In the genomic region with DNA sequence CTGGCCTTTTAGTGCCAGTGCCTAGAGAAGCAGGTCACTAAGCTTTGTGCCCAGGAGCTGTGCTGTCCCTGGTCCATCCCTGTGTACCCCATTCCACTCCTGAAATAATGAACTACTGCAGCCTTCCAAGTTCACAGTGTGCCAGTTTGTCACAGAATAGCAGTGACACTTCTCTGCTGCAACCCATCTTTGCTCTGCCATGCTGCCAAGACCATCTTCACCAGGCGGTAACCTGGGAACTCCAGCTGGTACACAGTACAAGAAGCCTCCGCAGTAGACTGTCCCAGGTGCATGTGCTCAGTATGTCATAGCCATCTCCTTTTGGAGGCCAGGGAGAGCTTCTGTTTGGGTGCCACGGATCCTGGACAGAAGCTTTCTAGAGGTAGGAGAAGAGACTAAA, we compare ENCODE assay signal across 10 cellular contexts.
A peak's percentile ranks its signal among the peaks of the same experiment; 100 is the strongest.
DNase-seq lines count a peak whose midpoint lies in the region; ATAC-seq, FAIRE-seq and TF ChIP-seq lines count a peak whose summit lies in the region.
"Had no signal": no experiment of that assay in that cellular context is flagged by ENCODE, and none has a peak within 500 bp of the region (broad histone marks: within the 10 kb centered on the region; RNA-seq: fewer than 3 reads in every experiment).

No MANE protein-coding gene starts in this region.

- peaks cover 83% of the 10 kb centered on the region for H3K4me1 Mint-ChIP-seq in activated naive CD4-positive, alpha-beta T cell treated with anti-CD3 and anti-CD28 coated beads, Interleukin-2, amount 50 U/mL, for 24 hours
- H3K4me1 Mint-ChIP-seq in astrocyte (ENCODE audit: low read depth, unreplicated experiment) (peaks cover 24% of the 10 kb centered on the region), memory B cell (peaks cover 36% of the 10 kb centered on the region)

- H4K20me1 ChIP-seq in astrocyte (ENCODE audit: insufficient read depth, low read length), result no peaks in the 10 kb centered on the region
- no peaks in the 10 kb centered on the region for H4K20me1 ChIP-seq in MM.1S (ENCODE audit: insufficient read depth, low read length)

- no peaks in the 10 kb centered on the region for H3K9me3 Mint-ChIP-seq in activated naive CD4-positive, alpha-beta T cell treated with anti-CD3 and anti-CD28 coated beads, Interleukin-2, amount 50 U/mL, for 24 hours
- peaks cover 2% of the 10 kb centered on the region for H3K9me3 Mint-ChIP-seq in astrocyte (ENCODE audit: unreplicated experiment)
- no peaks in the 10 kb centered on the region for H3K9me3 Mint-ChIP-seq in memory B cell

- H3K4me2 ChIP-seq in astrocyte (ENCODE audit: low read length) (peak overlapping the region; percentile 8), MM.1S (ENCODE audit: low read depth, low read length) (no peak overlapping the region)

- H3K9me3 ChIP-seq in astrocyte (ENCODE audit: insufficient read depth, low read depth, low read length) (no peaks in the 10 kb centered on the region), tibial artery (no peaks in the 10 kb centered on the region), MM.1S (replicated peaks; ENCODE audit: insufficient read depth, low read length) (no peaks in the 10 kb centered on the region)

- ATAC-seq in memory B cell (ENCODE audit: low read depth) (no peak), HG02610 (IDR thresholded peaks at IDR 0.05; ENCODE audit: unreplicated experiment) (no peak)
- ATAC-seq: left lobe of liver had no signal

- no peak for DNase-seq in activated naive CD4-positive, alpha-beta T cell treated with anti-CD3 and anti-CD28 coated beads, Interleukin-2, amount 50 U/mL, for 16 hours
- DNase-seq in astrocyte (ENCODE audit: low read depth), result no peak
- no peak for DNase-seq in memory B cell (ENCODE audit: low spot score in 2 of 2)
- no peak for DNase-seq in tibial artery
- no peak for DNase-seq in MM.1S
- DNase-seq in GM19239 (ENCODE audit: insufficient read length, low spot score), result no peak
- DNase-seq: NCI-H526 had no signal

- H3K4me3 Mint-ChIP-seq in activated naive CD4-positive, alpha-beta T cell treated with anti-CD3 and anti-CD28 coated beads, Interleukin-2, amount 50 U/mL, for 24 hours, result no peak overlapping the region
- H3K4me3 Mint-ChIP-seq in astrocyte (ENCODE audit: unreplicated experiment), result no peak overlapping the region
- H3K4me3 Mint-ChIP-seq in memory B cell, result no peak overlapping the region

- H3K27me3 Mint-ChIP-seq in activated naive CD4-positive, alpha-beta T cell treated with anti-CD3 and anti-CD28 coated beads, Interleukin-2, amount 50 U/mL, for 24 hours, result no peaks in the 10 kb centered on the region
- H3K27me3 Mint-ChIP-seq in astrocyte (ENCODE audit: low read depth, unreplicated experiment), result no peaks in the 10 kb centered on the region
- no peaks in the 10 kb centered on the region for H3K27me3 Mint-ChIP-seq in memory B cell

- no peak overlapping the region for H3K4me3 ChIP-seq in astrocyte (ENCODE audit: insufficient read depth, low read depth, low read length)
- no peak overlapping the region for H3K4me3 ChIP-seq in tibial artery
- H3K4me3 ChIP-seq in MM.1S (ENCODE audit: low read length), result no peak overlapping the region

- H3K79me2 ChIP-seq in astrocyte (ENCODE audit: insufficient read depth, low read length) (no peaks in the 10 kb centered on the region), MM.1S (ENCODE audit: low read length) (no peaks in the 10 kb centered on the region)

- H3K4me1 ChIP-seq in astrocyte (ENCODE audit: insufficient read depth, low read length), result peaks cover 59% of the 10 kb centered on the region
- peaks cover 0 to 77% (median 59%) of the 10 kb centered on the region in 4 donors for H3K4me1 ChIP-seq in tibial artery
- peaks cover 7% of the 10 kb centered on the region; the same call in 1 of the 2 replicates for H3K4me1 ChIP-seq in MM.1S (ENCODE audit: low read length)

- no peaks in the 10 kb centered on the region for H3K36me3 ChIP-seq in astrocyte (ENCODE audit: insufficient read depth, low read length)
- no peaks in the 10 kb centered on the region for H3K36me3 ChIP-seq in tibial artery
- no peaks in the 10 kb centered on the region for H3K36me3 ChIP-seq in MM.1S (replicated peaks; ENCODE audit: insufficient read depth, low read length)

- FAIRE-seq in astrocyte (lab: Jason Lieb, UNC), result no peak
- no peak for FAIRE-seq in GM19239 (lab: Jason Lieb, UNC)

- H2AFZ ChIP-seq in astrocyte (ENCODE audit: low read depth, low read length), result no peak overlapping the region
- H2AFZ ChIP-seq in MM.1S (ENCODE audit: low read length), result no peak overlapping the region

- H3K27ac ChIP-seq in astrocyte (ENCODE audit: low read depth, low read length) (peak overlapping the region; percentile 61), tibial artery (peak overlapping the region; percentile 71 to 75), MM.1S (ENCODE audit: low read length) (no peak overlapping the region)

- intact Hi-C loops in tibial artery (cut with DNase I; ENCODE audit: low total_unique reads), result no loop called here

- no peak overlapping the region for H3K9ac ChIP-seq in astrocyte (ENCODE audit: low read length)
- no peak overlapping the region for H3K9ac ChIP-seq in MM.1S (ENCODE audit: low read length)

- no peaks in the 10 kb centered on the region for H3K27me3 ChIP-seq in astrocyte (ENCODE audit: insufficient read depth, low read length)
- no peaks in the 10 kb centered on the region for H3K27me3 ChIP-seq in tibial artery
- no peaks in the 10 kb centered on the region for H3K27me3 ChIP-seq in MM.1S (replicated peaks; ENCODE audit: insufficient read depth, low read length)

- no peaks in the 10 kb centered on the region for H3K9me2 ChIP-seq in MM.1S (replicated peaks; ENCODE audit: insufficient read depth, low read length)

- H3F3A ChIP-seq in MM.1S (ENCODE audit: insufficient read depth, low read length), result no peaks in the 10 kb centered on the region

- TF ChIP-seq CTCF in astrocyte (IDR thresholded peaks at IDR 0.05; ENCODE audit: insufficient read depth, low read depth, low read length) (no peak), tibial artery (IDR thresholded peaks at IDR 0.05) (no peak), MM.1S (IDR thresholded peaks at IDR 0.05; ENCODE audit: low read length) (no peak)

- H3K36me3 Mint-ChIP-seq in activated naive CD4-positive, alpha-beta T cell treated with anti-CD3 and anti-CD28 coated beads, Interleukin-2, amount 50 U/mL, for 24 hours, result peaks cover 3% of the 10 kb centered on the region
- peaks cover 14% of the 10 kb centered on the region for H3K36me3 Mint-ChIP-seq in astrocyte (ENCODE audit: low read depth, unreplicated experiment)
- peaks cover 14% of the 10 kb centered on the region for H3K36me3 Mint-ChIP-seq in memory B cell

- H3K27ac Mint-ChIP-seq in activated naive CD4-positive, alpha-beta T cell treated with anti-CD3 and anti-CD28 coated beads, Interleukin-2, amount 50 U/mL, for 24 hours, result peak overlapping the region; percentile 77
- H3K27ac Mint-ChIP-seq in astrocyte (ENCODE audit: unreplicated experiment) (peak overlapping the region; percentile 72), memory B cell (peak overlapping the region; percentile 65)
